ENCODE assay signal across 8 cellular contexts in genomic region chr7:133520248-133520647, GRCh38.
"Had no signal": no experiment of that assay in that cellular context is flagged by ENCODE, and none has a peak within 500 bp of the region (broad histone marks: within the 10 kb centered on the region; RNA-seq: fewer than 3 reads in every experiment).

No MANE protein-coding gene starts in this region.

- ATAC-seq: GM23338 had no signal

- H3K27ac ChIP-seq: KMS-11 had no signal

- H3K4me2 ChIP-seq: GM23338, KMS-11 had no signal

- DNase-seq: H9, HCEC 1CT, KBM-7 had no signal

- H3K4me3 ChIP-seq: GM23338 had no signal

- FAIRE-seq: H1, H54, HTR-8/SVneo had no signal
